ENCODE assay signal across 8 cellular contexts in genomic region chr2:226649871-226650660, GRCh38.
A peak's percentile ranks its signal among the peaks of the same experiment; 100 is the strongest.
DNase-seq lines count a peak whose midpoint lies in the region; ATAC-seq and TF ChIP-seq lines count a peak whose summit lies in the region.

No MANE protein-coding gene starts in this region.

- no peak overlapping the region for H3K4ac ChIP-seq in neuronal stem cell (ENCODE audit: low read length)

- no peak overlapping the region for H4K91ac ChIP-seq in neuronal stem cell (ENCODE audit: low read depth, low read length, poor library complexity)

- no peak overlapping the region for H3K4me2 ChIP-seq in neuronal stem cell (ENCODE audit: insufficient read depth, low read length, poor library complexity, severe bottlenecking)

- no peak overlapping the region for H2AK5ac ChIP-seq in neuronal stem cell (ENCODE audit: low read depth, low read length)

- H2BK5ac ChIP-seq in neuronal stem cell (ENCODE audit: low read length) = no peak overlapping the region

- no peaks in the 10 kb centered on the region for H3K27me3 ChIP-seq in neuronal stem cell (ENCODE audit: control insufficient read depth in 3 of 3, insufficient read depth in 3 of 3, low read depth in 1 of 3, low read length in 3 of 3)
- no peaks in the 10 kb centered on the region for H3K27me3 ChIP-seq in tibial nerve

- TF ChIP-seq POLR2A in tibial nerve (IDR thresholded peaks at IDR 0.05) = no peak

- H4K8ac ChIP-seq in neuronal stem cell (ENCODE audit: low read depth, low read length) = no peak overlapping the region

- no peak overlapping the region for H3K18ac ChIP-seq in neuronal stem cell (ENCODE audit: low read length)

- H3K9me3 ChIP-seq in neuronal stem cell (replicated peaks in 1 of 2; ENCODE audit: control insufficient read depth in 2 of 2, insufficient read depth in 1 of 2, low read depth in 1 of 2, low read length in 2 of 2) (peaks cover 5 to 20% of the 10 kb centered on the region in 2 donors), tibial nerve (peaks cover 0 to 7% (median 0%) of the 10 kb centered on the region in 4 donors)

- no peak overlapping the region for H3K4me3 ChIP-seq in fibroblast of the aortic adventitia (ENCODE audit: low read depth, low read length)
- peak overlapping the region in 1 of 2 donors; percentile 24 for H3K4me3 ChIP-seq in neuronal stem cell (ENCODE audit: low read length in 2 of 2)
- H3K4me3 ChIP-seq in tibial nerve = no peak overlapping the region

- H3K9ac ChIP-seq in neuronal stem cell (ENCODE audit: low read depth, low read length, poor library complexity) = no peak overlapping the region

- H3K79me1 ChIP-seq in neuronal stem cell (ENCODE audit: low read depth, low read length) = no peaks in the 10 kb centered on the region

- no peak overlapping the region for H2BK12ac ChIP-seq in neuronal stem cell (ENCODE audit: low read length)

- no peak overlapping the region for H3K14ac ChIP-seq in neuronal stem cell (ENCODE audit: low read length)

- TF ChIP-seq CTCF in fibroblast of the aortic adventitia (IDR thresholded peaks at IDR 0.05; ENCODE audit: insufficient read depth, low read length) = no peak
- no peak for TF ChIP-seq CTCF in tibial nerve (IDR thresholded peaks at IDR 0.05)

- peak; percentile 65 to 82 for DNase-seq in NCI-H2081 (lab: John Stamatoyannopoulos, UW)
- no peak for DNase-seq in NCI-H2081 treated with DMSO at 0.1 percent for 48 hours (lab: John Stamatoyannopoulos, UW)
- DNase-seq in NCI-H748 (lab: John Stamatoyannopoulos, UW; ENCODE audit: unreplicated experiment) = peak; percentile 66
- DNase-seq in activated T-helper 1 cell treated with Interleukin-2 at 50 U/mL for 16 hours (ENCODE audit: low read depth) = peak; percentile 25
- DNase-seq in fibroblast of the aortic adventitia (ENCODE audit: low read depth) = peak; percentile 97
- peak; percentile 15 for DNase-seq in neuronal stem cell (ENCODE audit: low spot score)
- DNase-seq in tibial nerve (ENCODE audit: low spot score in 2 of 2) = peak; percentile 18 to 55

- no peak overlapping the region for H3K23ac ChIP-seq in neuronal stem cell (ENCODE audit: low read depth, low read length, poor library complexity)

- no peak overlapping the region for H2BK120ac ChIP-seq in neuronal stem cell (ENCODE audit: low read depth, low read length)

- H2BK15ac ChIP-seq in neuronal stem cell (ENCODE audit: low read length) = no peak overlapping the region

- TF ChIP-seq EP300 in tibial nerve (IDR thresholded peaks at IDR 0.05) = peak; percentile 71 to 93

- WGBS in neuronal stem cell (ENCODE audit: extremely low coverage in 2 of 2, insufficient read length in 2 of 2, insufficient replicate concordance in 1 of 2), 2 donors = no CpG with 5 or more reads among the region's 13 CpGs
- 8 to 10% methylated on average over 13 of the region's 13 CpGs for WGBS in tibial nerve, 2 donors

- H3K36me3 ChIP-seq in neuronal stem cell (replicated peaks in 1 of 2; ENCODE audit: control insufficient read depth in 2 of 2, insufficient read depth in 2 of 2, low read length in 2 of 2) (no peaks in the 10 kb centered on the region), tibial nerve (no peaks in the 10 kb centered on the region)

- peak overlapping the region; percentile 79 for H2AFZ ChIP-seq in neuronal stem cell (ENCODE audit: low read length)

- H3K4me1 ChIP-seq in neuronal stem cell (ENCODE audit: control insufficient read depth in 2 of 2, insufficient read depth in 1 of 2, low read depth in 1 of 2, low read length in 2 of 2) = peaks cover 5 to 14% of the 10 kb centered on the region in 2 donors
- H3K4me1 ChIP-seq in tibial nerve = peaks cover 4 to 38% (median 17%) of the 10 kb centered on the region in 4 donors

- peak overlapping the region; percentile 11 for H3K27ac ChIP-seq in neuronal stem cell (replicated peaks; ENCODE audit: low read length)
- peak overlapping the region; percentile 54 to 79 (median 74) for H3K27ac ChIP-seq in tibial nerve

- peak; percentile 72 for ATAC-seq in HG03045 (IDR thresholded peaks at IDR 0.05; ENCODE audit: unreplicated experiment)
